In genomic region chr9:91155746-91156145, GRCh38 we compare ENCODE assay signal across 11 cellular contexts.
"Had no signal": no experiment of that assay in that cellular context is flagged by ENCODE, and none has a peak within 500 bp of the region (broad histone marks: within the 10 kb centered on the region; RNA-seq: fewer than 3 reads in every experiment).

No MANE protein-coding gene starts in this region.

- H3K27me3 Mint-ChIP-seq: activated B cell treated with CpG ODN at 0.5 μM for 24 hours had no signal

- H3K4me3 Mint-ChIP-seq: activated B cell treated with CpG ODN at 0.5 μM for 24 hours had no signal

- DNase-seq: activated B cell treated with CpG ODN at 0.5 μM for 24 hours; activated naive CD4-positive, alpha-beta T cell treated with Interleukin-2 at 50 U/mL for 16 hours; activated T-cell treated with anti-CD3 and anti-CD28 coated beads, Interleukin-2, amount 50 U/mL, for 1 hour; adrenal gland; effector CD4-positive, alpha-beta T cell; gastrocnemius medialis; left lung; mesendoderm; sigmoid colon; stimulated activated CD4-positive, alpha-beta T cell treated with anti-CD3 and anti-CD28 coated beads, Interleukin-2, amount 100 ng/mL, for 24 hours; stomach had no signal

- ATAC-seq: gastrocnemius medialis, left lung had no signal

- H3K27ac Mint-ChIP-seq: activated B cell treated with CpG ODN at 0.5 μM for 24 hours had no signal
